1 cellular context compared by ENCODE assay signal in genomic region chr1:39566441-39567137, GRCh38.
TF ChIP-seq lines count a peak whose summit lies in the region.

No MANE protein-coding gene starts in this region.

TF ChIP-seq in HepG2, 621 proteins besides CTCF, POLR2A, EP300 and RAD21 (continued from another document and continues in another):
- TF ChIP-seq, protein P1, sequence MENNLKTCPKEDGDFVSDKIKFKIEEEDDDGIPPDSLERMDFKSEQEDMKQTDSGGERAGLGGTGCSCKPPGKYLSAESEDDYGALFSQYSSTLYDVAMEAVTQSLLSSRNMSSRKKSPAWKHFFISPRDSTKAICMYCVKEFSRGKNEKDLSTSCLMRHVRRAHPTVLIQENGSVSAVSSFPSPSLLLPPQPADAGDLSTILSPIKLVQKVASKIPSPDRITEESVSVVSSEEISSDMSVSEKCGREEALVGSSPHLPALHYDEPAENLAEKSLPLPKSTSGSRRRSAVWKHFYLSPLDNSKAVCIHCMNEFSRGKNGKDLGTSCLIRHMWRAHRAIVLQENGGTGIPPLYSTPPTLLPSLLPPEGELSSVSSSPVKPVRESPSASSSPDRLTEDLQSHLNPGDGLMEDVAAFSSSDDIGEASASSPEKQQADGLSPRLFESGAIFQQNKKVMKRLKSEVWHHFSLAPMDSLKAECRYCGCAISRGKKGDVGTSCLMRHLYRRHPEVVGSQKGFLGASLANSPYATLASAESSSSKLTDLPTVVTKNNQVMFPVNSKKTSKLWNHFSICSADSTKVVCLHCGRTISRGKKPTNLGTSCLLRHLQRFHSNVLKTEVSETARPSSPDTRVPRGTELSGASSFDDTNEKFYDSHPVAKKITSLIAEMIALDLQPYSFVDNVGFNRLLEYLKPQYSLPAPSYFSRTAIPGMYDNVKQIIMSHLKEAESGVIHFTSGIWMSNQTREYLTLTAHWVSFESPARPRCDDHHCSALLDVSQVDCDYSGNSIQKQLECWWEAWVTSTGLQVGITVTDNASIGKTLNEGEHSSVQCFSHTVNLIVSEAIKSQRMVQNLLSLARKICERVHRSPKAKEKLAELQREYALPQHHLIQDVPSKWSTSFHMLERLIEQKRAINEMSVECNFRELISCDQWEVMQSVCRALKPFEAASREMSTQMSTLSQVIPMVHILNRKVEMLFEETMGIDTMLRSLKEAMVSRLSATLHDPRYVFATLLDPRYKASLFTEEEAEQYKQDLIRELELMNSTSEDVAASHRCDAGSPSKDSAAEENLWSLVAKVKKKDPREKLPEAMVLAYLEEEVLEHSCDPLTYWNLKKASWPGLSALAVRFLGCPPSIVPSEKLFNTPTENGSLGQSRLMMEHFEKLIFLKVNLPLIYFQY (CRISPR knock-in tag; IDR thresholded peaks at IDR 0.05; ENCODE audit: borderline replicate concordance) = peak; percentile 28; the same call in 1 of the 2 replicates
- TF ChIP-seq, protein P2, sequence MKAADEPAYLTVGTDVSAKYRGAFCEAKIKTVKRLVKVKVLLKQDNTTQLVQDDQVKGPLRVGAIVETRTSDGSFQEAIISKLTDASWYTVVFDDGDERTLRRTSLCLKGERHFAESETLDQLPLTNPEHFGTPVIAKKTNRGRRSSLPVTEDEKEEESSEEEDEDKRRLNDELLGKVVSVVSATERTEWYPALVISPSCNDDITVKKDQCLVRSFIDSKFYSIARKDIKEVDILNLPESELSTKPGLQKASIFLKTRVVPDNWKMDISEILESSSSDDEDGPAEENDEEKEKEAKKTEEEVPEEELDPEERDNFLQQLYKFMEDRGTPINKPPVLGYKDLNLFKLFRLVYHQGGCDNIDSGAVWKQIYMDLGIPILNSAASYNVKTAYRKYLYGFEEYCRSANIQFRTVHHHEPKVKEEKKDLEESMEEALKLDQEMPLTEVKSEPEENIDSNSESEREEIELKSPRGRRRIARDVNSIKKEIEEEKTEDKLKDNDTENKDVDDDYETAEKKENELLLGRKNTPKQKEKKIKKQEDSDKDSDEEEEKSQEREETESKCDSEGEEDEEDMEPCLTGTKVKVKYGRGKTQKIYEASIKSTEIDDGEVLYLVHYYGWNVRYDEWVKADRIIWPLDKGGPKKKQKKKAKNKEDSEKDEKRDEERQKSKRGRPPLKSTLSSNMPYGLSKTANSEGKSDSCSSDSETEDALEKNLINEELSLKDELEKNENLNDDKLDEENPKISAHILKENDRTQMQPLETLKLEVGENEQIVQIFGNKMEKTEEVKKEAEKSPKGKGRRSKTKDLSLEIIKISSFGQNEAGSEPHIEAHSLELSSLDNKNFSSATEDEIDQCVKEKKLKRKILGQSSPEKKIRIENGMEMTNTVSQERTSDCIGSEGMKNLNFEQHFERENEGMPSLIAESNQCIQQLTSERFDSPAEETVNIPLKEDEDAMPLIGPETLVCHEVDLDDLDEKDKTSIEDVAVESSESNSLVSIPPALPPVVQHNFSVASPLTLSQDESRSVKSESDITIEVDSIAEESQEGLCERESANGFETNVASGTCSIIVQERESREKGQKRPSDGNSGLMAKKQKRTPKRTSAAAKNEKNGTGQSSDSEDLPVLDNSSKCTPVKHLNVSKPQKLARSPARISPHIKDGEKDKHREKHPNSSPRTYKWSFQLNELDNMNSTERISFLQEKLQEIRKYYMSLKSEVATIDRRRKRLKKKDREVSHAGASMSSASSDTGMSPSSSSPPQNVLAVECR (CRISPR knock-in tag; IDR thresholded peaks at IDR 0.05; ENCODE audit: borderline replicate concordance) = peak; percentile 81; the same call in 1 of the 2 replicates
- peak; percentile 51; the same call in 1 of the 2 replicates for TF ChIP-seq USF2 (IDR thresholded peaks at IDR 0.05; ENCODE audit: low read depth, low read length)
- peak; percentile 70; the same call in 1 of the 2 replicates for TF ChIP-seq USF2 (CRISPR knock-in tag; IDR thresholded peaks at IDR 0.05; ENCODE audit: borderline replicate concordance)
- TF ChIP-seq ATF2 (CRISPR knock-in tag; IDR thresholded peaks at IDR 0.05) = no peak
- peak; percentile 64; the same call in 1 of the 2 replicates for TF ChIP-seq ZNF350 (CRISPR knock-in tag; IDR thresholded peaks at IDR 0.05; ENCODE audit: borderline replicate concordance, low read depth)
- no peak for TF ChIP-seq ZNF83 (CRISPR knock-in tag; IDR thresholded peaks at IDR 0.05; ENCODE audit: borderline replicate concordance)
- TF ChIP-seq MNT (IDR thresholded peaks at IDR 0.05) = peak; percentile 60; the same call in 1 of the 2 replicates
- TF ChIP-seq, protein P3, sequence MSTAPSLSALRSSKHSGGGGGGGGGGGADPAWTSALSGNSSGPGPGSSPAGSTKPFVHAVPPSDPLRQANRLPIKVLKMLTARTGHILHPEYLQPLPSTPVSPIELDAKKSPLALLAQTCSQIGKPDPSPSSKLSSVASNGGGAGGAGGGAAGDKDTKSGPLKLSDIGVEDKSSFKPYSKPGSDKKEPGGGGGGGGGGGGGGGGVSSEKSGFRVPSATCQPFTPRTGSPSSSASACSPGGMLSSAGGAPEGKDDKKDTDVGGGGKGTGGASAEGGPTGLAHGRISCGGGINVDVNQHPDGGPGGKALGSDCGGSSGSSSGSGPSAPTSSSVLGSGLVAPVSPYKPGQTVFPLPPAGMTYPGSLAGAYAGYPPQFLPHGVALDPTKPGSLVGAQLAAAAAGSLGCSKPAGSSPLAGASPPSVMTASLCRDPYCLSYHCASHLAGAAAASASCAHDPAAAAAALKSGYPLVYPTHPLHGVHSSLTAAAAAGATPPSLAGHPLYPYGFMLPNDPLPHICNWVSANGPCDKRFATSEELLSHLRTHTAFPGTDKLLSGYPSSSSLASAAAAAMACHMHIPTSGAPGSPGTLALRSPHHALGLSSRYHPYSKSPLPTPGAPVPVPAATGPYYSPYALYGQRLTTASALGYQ (CRISPR knock-in tag; IDR thresholded peaks at IDR 0.05) = 0 out of 2 replicates have a peak, but pooled peaks have one; percentile 19
- peak; percentile 66 for TF ChIP-seq HIC2 (CRISPR knock-in tag; IDR thresholded peaks at IDR 0.05; ENCODE audit: low read depth)
- peak; percentile 46 for TF ChIP-seq POLR2AphosphoS5 (IDR thresholded peaks at IDR 0.05; ENCODE audit: low read depth, low read length)
- TF ChIP-seq FOSL2 (CRISPR knock-in tag; IDR thresholded peaks at IDR 0.05) = peak; percentile 37; the same call in 1 of the 2 replicates
- TF ChIP-seq MEIS2 (CRISPR knock-in tag; IDR thresholded peaks at IDR 0.05) = 0 out of 2 replicates have a peak, but pooled peaks have one; percentile 27
- TF ChIP-seq, protein P4, sequence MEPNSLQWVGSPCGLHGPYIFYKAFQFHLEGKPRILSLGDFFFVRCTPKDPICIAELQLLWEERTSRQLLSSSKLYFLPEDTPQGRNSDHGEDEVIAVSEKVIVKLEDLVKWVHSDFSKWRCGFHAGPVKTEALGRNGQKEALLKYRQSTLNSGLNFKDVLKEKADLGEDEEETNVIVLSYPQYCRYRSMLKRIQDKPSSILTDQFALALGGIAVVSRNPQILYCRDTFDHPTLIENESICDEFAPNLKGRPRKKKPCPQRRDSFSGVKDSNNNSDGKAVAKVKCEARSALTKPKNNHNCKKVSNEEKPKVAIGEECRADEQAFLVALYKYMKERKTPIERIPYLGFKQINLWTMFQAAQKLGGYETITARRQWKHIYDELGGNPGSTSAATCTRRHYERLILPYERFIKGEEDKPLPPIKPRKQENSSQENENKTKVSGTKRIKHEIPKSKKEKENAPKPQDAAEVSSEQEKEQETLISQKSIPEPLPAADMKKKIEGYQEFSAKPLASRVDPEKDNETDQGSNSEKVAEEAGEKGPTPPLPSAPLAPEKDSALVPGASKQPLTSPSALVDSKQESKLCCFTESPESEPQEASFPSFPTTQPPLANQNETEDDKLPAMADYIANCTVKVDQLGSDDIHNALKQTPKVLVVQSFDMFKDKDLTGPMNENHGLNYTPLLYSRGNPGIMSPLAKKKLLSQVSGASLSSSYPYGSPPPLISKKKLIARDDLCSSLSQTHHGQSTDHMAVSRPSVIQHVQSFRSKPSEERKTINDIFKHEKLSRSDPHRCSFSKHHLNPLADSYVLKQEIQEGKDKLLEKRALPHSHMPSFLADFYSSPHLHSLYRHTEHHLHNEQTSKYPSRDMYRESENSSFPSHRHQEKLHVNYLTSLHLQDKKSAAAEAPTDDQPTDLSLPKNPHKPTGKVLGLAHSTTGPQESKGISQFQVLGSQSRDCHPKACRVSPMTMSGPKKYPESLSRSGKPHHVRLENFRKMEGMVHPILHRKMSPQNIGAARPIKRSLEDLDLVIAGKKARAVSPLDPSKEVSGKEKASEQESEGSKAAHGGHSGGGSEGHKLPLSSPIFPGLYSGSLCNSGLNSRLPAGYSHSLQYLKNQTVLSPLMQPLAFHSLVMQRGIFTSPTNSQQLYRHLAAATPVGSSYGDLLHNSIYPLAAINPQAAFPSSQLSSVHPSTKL (CRISPR knock-in tag; IDR thresholded peaks at IDR 0.05) = peak; percentile 78
- no peak for TF ChIP-seq NFYB (CRISPR knock-in tag; IDR thresholded peaks at IDR 0.05)
- peak; percentile 81 for TF ChIP-seq MYC (CRISPR knock-in tag; IDR thresholded peaks at IDR 0.05; ENCODE audit: borderline replicate concordance)
- TF ChIP-seq HNF4A (CRISPR knock-in tag; IDR thresholded peaks at IDR 0.05) = peak; percentile 94
- peak; percentile 60; the same call in 1 of the 2 replicates for TF ChIP-seq SALL2 (CRISPR knock-in tag; IDR thresholded peaks at IDR 0.05)
- 0 out of 2 replicates have a peak, but pooled peaks have one; percentile 52 for TF ChIP-seq ZNF644 (CRISPR knock-in tag; IDR thresholded peaks at IDR 0.05; ENCODE audit: low read depth)
- TF ChIP-seq, protein P5, sequence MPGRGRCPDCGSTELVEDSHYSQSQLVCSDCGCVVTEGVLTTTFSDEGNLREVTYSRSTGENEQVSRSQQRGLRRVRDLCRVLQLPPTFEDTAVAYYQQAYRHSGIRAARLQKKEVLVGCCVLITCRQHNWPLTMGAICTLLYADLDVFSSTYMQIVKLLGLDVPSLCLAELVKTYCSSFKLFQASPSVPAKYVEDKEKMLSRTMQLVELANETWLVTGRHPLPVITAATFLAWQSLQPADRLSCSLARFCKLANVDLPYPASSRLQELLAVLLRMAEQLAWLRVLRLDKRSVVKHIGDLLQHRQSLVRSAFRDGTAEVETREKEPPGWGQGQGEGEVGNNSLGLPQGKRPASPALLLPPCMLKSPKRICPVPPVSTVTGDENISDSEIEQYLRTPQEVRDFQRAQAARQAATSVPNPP (CRISPR knock-in tag; IDR thresholded peaks at IDR 0.05) = no peak
- peak; percentile 60; the same call in 1 of the 2 replicates for TF ChIP-seq MXD4 (CRISPR knock-in tag; IDR thresholded peaks at IDR 0.05)
- no peak for TF ChIP-seq FOXA1 (IDR thresholded peaks at IDR 0.05)
- TF ChIP-seq FOXA1 (CRISPR knock-in tag; IDR thresholded peaks at IDR 0.05) = 0 out of 2 replicates have a peak, but pooled peaks have one; percentile 18
